In the genomic region with DNA sequence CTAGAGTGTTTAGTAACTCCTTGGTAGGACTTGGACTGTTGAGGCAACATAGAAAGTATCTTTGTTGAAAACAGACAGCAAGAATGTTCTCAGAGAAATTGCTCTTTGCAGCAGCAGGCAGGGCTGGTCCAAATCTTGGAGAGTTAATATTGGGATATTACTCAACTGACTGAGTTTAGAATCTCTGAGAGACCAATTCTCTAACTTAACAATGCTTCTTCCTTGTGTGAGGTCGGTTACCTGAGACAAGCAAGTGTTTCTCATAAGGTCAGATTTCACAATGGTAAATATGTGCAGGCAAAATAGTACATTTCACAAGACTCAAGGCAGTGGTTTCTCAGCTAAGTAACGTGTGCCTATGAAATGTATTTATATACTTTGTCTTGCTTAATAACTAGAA, we compare ENCODE assay signal across 11 cellular contexts.
DNase-seq lines count a peak whose midpoint lies in the region; TF ChIP-seq lines count a peak whose summit lies in the region.
"Had no signal": no experiment of that assay in that cellular context is flagged by ENCODE, and none has a peak within 500 bp of the region (broad histone marks: within the 10 kb centered on the region; RNA-seq: fewer than 3 reads in every experiment).

No MANE protein-coding gene starts in this region.

- H3K27me3 ChIP-seq in muscle layer of colon (ENCODE audit: control insufficient read depth in 1 of 2, insufficient read depth in 2 of 2, low read length in 2 of 2), result no peaks in the 10 kb centered on the region

- H3K36me3 ChIP-seq in muscle layer of colon (ENCODE audit: insufficient read depth, low read length), result no peaks in the 10 kb centered on the region

- DNase-seq in AG10803 (ENCODE audit: low read depth) (peak; percentile 26), NOMO-1 (lab: John Stamatoyannopoulos, UW; ENCODE audit: unreplicated experiment in 2 of 2) (peak; percentile 76 to 89), epithelial cell of esophagus (ENCODE audit: low read depth) (peak; percentile 88), SHP77 treated with DMSO at 0.1 percent for 48 hours (lab: John Stamatoyannopoulos, UW) (no peak), NCI-H187 (lab: John Stamatoyannopoulos, UW) (no peak), OCI-M2 (lab: John Stamatoyannopoulos, UW; ENCODE audit: unreplicated experiment) (no peak), HuH-7.5 (ENCODE audit: low spot score) (no peak)
- DNase-seq: NCI-H1048; stimulated activated naive CD4-positive, alpha-beta T cell had no signal

- peaks cover 68% of the 10 kb centered on the region for H3K4me1 ChIP-seq in muscle layer of colon (ENCODE audit: insufficient read depth, low read length)

- no peak overlapping the region for H3K4me3 ChIP-seq in AG10803 (ENCODE audit: low read length)
- H3K4me3 ChIP-seq in epithelial cell of esophagus (ENCODE audit: low read length), result no peak overlapping the region
- H3K4me3 ChIP-seq in muscle layer of colon (ENCODE audit: low read depth in 1 of 2, low read length in 2 of 2), result peak overlapping the region in 1 of 2 donors; percentile 58
- H3K4me3 ChIP-seq: SK-N-MC had no signal

- peak overlapping the region; percentile 48 for H3K27ac ChIP-seq in muscle layer of colon (ENCODE audit: low read depth, low read length)
- H3K27ac ChIP-seq: SK-N-MC had no signal

- H3K9me3 ChIP-seq in muscle layer of colon (ENCODE audit: low read length), result no peaks in the 10 kb centered on the region

- peak overlapping the region; percentile 11 for H3K9ac ChIP-seq in muscle layer of colon (ENCODE audit: low read length)

- TF ChIP-seq CTCF in AG10803 (conservative IDR thresholded peaks at IDR 0.05; ENCODE audit: low read length) (no peak), epithelial cell of esophagus (IDR thresholded peaks at IDR 0.05; ENCODE audit: insufficient read depth, low read depth, low read length, missing control alignments) (no peak)

Comparison
In these comparisons a context has a peak if more than half of its experiments do, and no peak if none do; other contexts are left out.
1. DNase-seq: peak in AG10803 (single experiment), NOMO-1 (2 of 2) and epithelial cell of esophagus (single experiment); none in SHP77 treated with DMSO at 0.1 percent for 48 hours (single experiment), NCI-H187 (0 of 2), OCI-M2 (single experiment) and HuH-7.5 (single experiment).